In genomic region chr18:5574843-5575242, GRCh38 we compare ENCODE assay signal across 11 cellular contexts.
"Had no signal": no experiment of that assay in that cellular context is flagged by ENCODE, and none has a peak within 500 bp of the region (broad histone marks: within the 10 kb centered on the region; RNA-seq: fewer than 3 reads in every experiment).

No MANE protein-coding gene starts in this region.

- H3K9me3 ChIP-seq: adrenal gland, pancreas had no signal

- H3K27ac ChIP-seq: neural progenitor cell, pancreas had no signal

- H3K27me3 ChIP-seq: adrenal gland, neural progenitor cell, pancreas had no signal

- H3K4me1 ChIP-seq: neural progenitor cell, pancreas had no signal

- H3K4me3 ChIP-seq: adrenal gland, neural progenitor cell, pancreas had no signal

- H3K9ac ChIP-seq: neural progenitor cell had no signal

- H2AFZ ChIP-seq: neural progenitor cell had no signal

- H3K36me3 ChIP-seq: adrenal gland, neural progenitor cell, pancreas had no signal

- DNase-seq: activated CD4-positive, alpha-beta T cell treated with anti-CD3 and anti-CD28 coated beads for 48 hours; activated naive CD4-positive, alpha-beta T cell treated with anti-CD3 and anti-CD28 coated beads, Interleukin-2, amount 50 U/mL, for 16 hours; activated T-cell treated with anti-CD3 and anti-CD28 coated beads for 4 hours; adrenal gland; foreskin melanocyte; head of caudate nucleus; pancreas; stimulated activated CD4-positive, alpha-beta T cell treated with anti-CD3 and anti-CD28 coated beads, Interleukin-4, amount 100 ng/mL, for 1 hour; stimulated activated CD8-positive, alpha-beta memory T cell treated with anti-CD3 and anti-CD28 coated beads, Interleukin-4, amount 100 ng/mL, for 48 hours; stimulated activated naive CD8-positive, alpha-beta T cell treated with anti-CD3 and anti-CD28 coated beads, Interleukin-15, Interleukin-2, amounts not matched to agents 100 U/mL and 50 U/mL, for 24 hours had no signal

- H3K4me2 ChIP-seq: neural progenitor cell had no signal
